In genomic region chr2:194564422-194564821, GRCh38 we compare ENCODE assay signal across 23 cellular contexts.
DNase-seq lines count a peak whose midpoint lies in the region; ATAC-seq and TF ChIP-seq lines count a peak whose summit lies in the region.
"Had no signal": no experiment of that assay in that cellular context is flagged by ENCODE, and none has a peak within 500 bp of the region (broad histone marks: within the 10 kb centered on the region; RNA-seq: fewer than 3 reads in every experiment).

No MANE protein-coding gene starts in this region.

- 2% methylated on average over 2 of the region's 2 CpGs for WGBS in SK-N-SH (ENCODE audit: low lambda C conversion rate)
- WGBS in prostate gland = 11% methylated on average over 2 of the region's 2 CpGs

- CTCF ChIA-PET in SK-N-SH (lab: Yijun Ruan, JAX) = no interaction called here

- H3K36me3 ChIP-seq in SK-N-SH (replicated peaks in 1 of 2; ENCODE audit: control insufficient read depth in 1 of 2, insufficient read depth in 2 of 2, low read length in 1 of 2) (no peaks in the 10 kb centered on the region), MM.1S (replicated peaks; ENCODE audit: insufficient read depth, low read length) (no peaks in the 10 kb centered on the region), prostate gland (no peaks in the 10 kb centered on the region)
- H3K36me3 ChIP-seq: BLaER1 treated with 17β-estradiol and CSF1 and Interleukin-3, amounts not matched to agents 10 nM and 100 nM had no signal

- TF ChIP-seq RAD21 in SK-N-SH (IDR thresholded peaks at IDR 0.05; ENCODE audit: low read length) = no peak

- no peak for ATAC-seq in SK-N-SH treated with all-trans-retinoic acid at 6 μM for 48 hours
- ATAC-seq: A549; CD8-positive, alpha-beta T cell; GM12878 had no signal

- H3K4me3 ChIP-seq in SK-N-SH (ENCODE audit: low read depth in 2 of 2, low read length in 1 of 2) = no peak overlapping the region
- no peak overlapping the region for H3K4me3 ChIP-seq in MM.1S (ENCODE audit: low read length)
- no peak overlapping the region for H3K4me3 ChIP-seq in astrocyte of the spinal cord (ENCODE audit: low read depth, low read length)
- H3K4me3 ChIP-seq in prostate gland = no peak overlapping the region
- H3K4me3 ChIP-seq: A549; BLaER1 treated with 17β-estradiol and CSF1 and Interleukin-3, amounts not matched to agents 10 nM and 100 nM; GM12878 had no signal

- H3K27ac ChIP-seq in SK-N-SH (ENCODE audit: low read depth in 2 of 2, low read length in 1 of 2) (no peak overlapping the region; a peak in 1 of 4 replicates), MM.1S (ENCODE audit: low read length) (no peak overlapping the region), prostate gland (no peak overlapping the region)
- H3K27ac ChIP-seq: 22Rv1; A549; BLaER1 treated with 17β-estradiol and CSF1 and Interleukin-3, amounts not matched to agents 10 nM and 100 nM; C4-2B had no signal

- TF ChIP-seq EP300 in SK-N-SH (IDR thresholded peaks at IDR 0.05; ENCODE audit: borderline replicate concordance in 1 of 2, low read depth in 1 of 2, low read length in 1 of 2) = no peak

- H3K4me1 ChIP-seq in SK-N-SH (ENCODE audit: control insufficient read depth in 1 of 2, insufficient read depth in 2 of 2, low read depth in 1 of 2, low read length in 1 of 2) (no peaks in the 10 kb centered on the region; a peak in 1 of 4 replicates), MM.1S (ENCODE audit: low read length) (peaks cover 20% of the 10 kb centered on the region), prostate gland (replicated peaks) (peaks cover 4% of the 10 kb centered on the region)
- H3K4me1 ChIP-seq: A549; BLaER1 treated with 17β-estradiol and CSF1 and Interleukin-3, amounts not matched to agents 10 nM and 100 nM; Caco-2 had no signal

- H2AFZ ChIP-seq in SK-N-SH (ENCODE audit: low read depth) = no peak overlapping the region
- no peak overlapping the region for H2AFZ ChIP-seq in MM.1S (ENCODE audit: low read length)

- POLR2A ChIA-PET in SK-N-SH (lab: Yijun Ruan, JAX) = no interaction called here

- no peaks in the 10 kb centered on the region for H3K27me3 ChIP-seq in SK-N-SH (ENCODE audit: insufficient read depth)
- no peaks in the 10 kb centered on the region for H3K27me3 ChIP-seq in MM.1S (replicated peaks; ENCODE audit: insufficient read depth, low read length)
- H3K27me3 ChIP-seq in prostate gland (replicated peaks; ENCODE audit: insufficient read depth) = no peaks in the 10 kb centered on the region
- H3K27me3 ChIP-seq: BLaER1 treated with 17β-estradiol and CSF1 and Interleukin-3, amounts not matched to agents 10 nM and 100 nM had no signal

- H3F3A ChIP-seq in SK-N-SH (replicated peaks; ENCODE audit: insufficient read depth) (no peaks in the 10 kb centered on the region), MM.1S (ENCODE audit: insufficient read depth, low read length) (no peaks in the 10 kb centered on the region)

- H3K4me2 ChIP-seq in SK-N-SH (no peak overlapping the region), MM.1S (ENCODE audit: low read depth, low read length) (peak overlapping the region; percentile 23)
- H3K4me2 ChIP-seq: A549; BLaER1 treated with 17β-estradiol and CSF1 and Interleukin-3, amounts not matched to agents 10 nM and 100 nM had no signal

- no peaks in the 10 kb centered on the region for H3K9me2 ChIP-seq in SK-N-SH
- no peaks in the 10 kb centered on the region for H3K9me2 ChIP-seq in MM.1S (replicated peaks; ENCODE audit: insufficient read depth, low read length)

- DNase-seq in SK-N-SH (no peak), MM.1S (peak; percentile 66), astrocyte of the spinal cord (ENCODE audit: low read depth, low spot score) (peak; percentile 16), NCI-H2196 (lab: John Stamatoyannopoulos, UW; ENCODE audit: unreplicated experiment) (no peak), prostate gland (ENCODE audit: low spot score) (no peak)
- DNase-seq: AML-193; Caco-2; Calu3; CD4-positive, alpha-beta T cell; CD8-positive, alpha-beta T cell; DMS 273 treated with DMSO at 0.1 percent for 48 hours; DMS153; DMS53; DMS79; DND-41; EL; GDM1 had no signal

- TF ChIP-seq CTCF in SK-N-SH (IDR thresholded peaks at IDR 0.05) = no peak
- TF ChIP-seq CTCF in MM.1S (IDR thresholded peaks at IDR 0.05; ENCODE audit: low read length) = no peak
- no peak for TF ChIP-seq CTCF in astrocyte of the spinal cord (IDR thresholded peaks at IDR 0.05; ENCODE audit: low read depth, low read length)
- TF ChIP-seq CTCF in prostate gland (IDR thresholded peaks at IDR 0.05) = no peak

- intact Hi-C loops in prostate gland (cut with DNase I) = no loop called here

- no peaks in the 10 kb centered on the region for H3K9me3 ChIP-seq in SK-N-SH
- no peaks in the 10 kb centered on the region for H3K9me3 ChIP-seq in MM.1S (replicated peaks; ENCODE audit: insufficient read depth, low read length)
- H3K9me3 ChIP-seq in prostate gland = no peaks in the 10 kb centered on the region
- H3K9me3 ChIP-seq: A549 had no signal

- H4K20me1 ChIP-seq in SK-N-SH (ENCODE audit: insufficient read depth) = no peaks in the 10 kb centered on the region
- no peaks in the 10 kb centered on the region for H4K20me1 ChIP-seq in MM.1S (ENCODE audit: insufficient read depth, low read length)
- H4K20me1 ChIP-seq: BLaER1 treated with 17β-estradiol and CSF1 and Interleukin-3, amounts not matched to agents 10 nM and 100 nM had no signal

- no peak for TF ChIP-seq POLR2A in prostate gland (IDR thresholded peaks at IDR 0.05)

- H3K9ac ChIP-seq in SK-N-SH (no peak overlapping the region), MM.1S (ENCODE audit: low read length) (no peak overlapping the region)
- H3K9ac ChIP-seq: BLaER1 treated with 17β-estradiol and CSF1 and Interleukin-3, amounts not matched to agents 10 nM and 100 nM had no signal

- no peaks in the 10 kb centered on the region for H3K79me2 ChIP-seq in SK-N-SH (ENCODE audit: insufficient read depth)
- no peaks in the 10 kb centered on the region for H3K79me2 ChIP-seq in MM.1S (ENCODE audit: low read length)

- in situ Hi-C loops in astrocyte of the spinal cord (cut with HindIII; ENCODE audit: low sequenced_read_pairs) = no loop called here

TF ChIP-seq in SK-N-SH, 30 proteins besides CTCF, POLR2A, EP300 and RAD21:
- TF ChIP-seq NRF1 (IDR thresholded peaks at IDR 0.05; ENCODE audit: low read depth, low read length) (no peak), MEF2A (IDR thresholded peaks at IDR 0.05; ENCODE audit: borderline replicate concordance, low read depth) (peak; percentile 25; the same call in 1 of the 2 replicates)

TF ChIP-seq in SK-N-SH treated with all-trans-retinoic acid at 6 μM for 48 hours, 23 proteins besides CTCF, POLR2A, EP300 and RAD21:
- TF ChIP-seq TOX (CRISPR knock-in tag; IDR thresholded peaks at IDR 0.05; ENCODE audit: borderline replicate concordance) (no peak), PATZ1 (CRISPR knock-in tag; IDR thresholded peaks at IDR 0.05; ENCODE audit: borderline replicate concordance) (no peak), CSDC2 (CRISPR knock-in tag; IDR thresholded peaks at IDR 0.05) (no peak), PPARA (CRISPR knock-in tag; IDR thresholded peaks at IDR 0.05; ENCODE audit: borderline replicate concordance) (no peak), ARNTL (CRISPR knock-in tag; IDR thresholded peaks at IDR 0.05; ENCODE audit: borderline replicate concordance, low read depth) (no peak), ZNF565 (CRISPR knock-in tag; conservative IDR thresholded peaks at IDR 0.05; ENCODE audit: low read depth) (no peak)

Comparison
In these comparisons a context has a peak if more than half of its experiments do, and no peak if none do; other contexts are left out.
1. DNase-seq: peak in MM.1S (single experiment) and astrocyte of the spinal cord (single experiment); none in SK-N-SH (single experiment), NCI-H2196 (single experiment) and prostate gland (single experiment).